ENCODE assay signal across 9 cellular contexts in the genomic region with DNA sequence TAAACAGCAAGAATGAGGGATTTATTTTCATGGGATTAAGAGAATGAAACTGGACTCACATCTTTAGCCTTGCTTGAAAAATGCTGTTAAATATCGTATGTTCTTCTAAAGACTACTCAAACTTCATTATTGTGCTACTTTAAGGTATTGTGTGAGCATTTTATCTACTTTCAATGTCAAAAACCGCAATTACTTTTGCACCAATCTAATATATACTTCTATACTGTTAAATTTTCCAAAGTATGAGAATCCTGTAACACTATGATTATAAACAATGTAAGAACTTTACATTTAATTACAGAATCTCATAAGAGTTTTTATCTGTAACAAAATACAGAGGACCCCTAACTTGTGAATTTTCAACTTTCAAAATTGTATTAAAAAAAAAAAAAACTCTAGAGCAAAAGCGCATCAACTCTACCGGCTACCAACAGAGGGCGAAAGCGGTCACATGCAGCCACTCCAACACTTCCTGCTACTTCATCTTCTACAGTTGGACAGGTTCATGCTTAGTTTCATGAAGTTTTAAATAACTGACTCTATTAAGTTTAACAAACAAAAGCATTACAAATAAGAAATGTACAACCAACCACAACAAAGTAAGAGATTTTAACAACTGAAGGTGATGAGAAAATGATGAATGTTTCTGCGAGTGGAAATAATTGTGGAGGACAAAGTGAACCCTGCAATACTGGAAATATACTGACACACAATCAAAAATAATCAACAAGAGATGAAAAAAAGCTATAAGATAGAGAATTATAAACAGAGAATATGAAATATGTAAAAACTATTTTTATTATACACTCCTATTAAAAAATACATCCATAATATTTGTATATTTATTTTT.
DNase-seq lines count a peak whose midpoint lies in the region; ATAC-seq and TF ChIP-seq lines count a peak whose summit lies in the region.
"Had no signal": no experiment of that assay in that cellular context is flagged by ENCODE, and none has a peak within 500 bp of the region (broad histone marks: within the 10 kb centered on the region; RNA-seq: fewer than 3 reads in every experiment).

No MANE protein-coding gene starts in this region.

- TF ChIP-seq POLR2A in tibial nerve (IDR thresholded peaks at IDR 0.05): no peak

- H3K4me1 ChIP-seq in colonic mucosa (no peaks in the 10 kb centered on the region), tibial nerve (peaks cover 0 to 86% (median 28%) of the 10 kb centered on the region in 4 donors)

- no peak overlapping the region for H3K9ac ChIP-seq in colonic mucosa (ENCODE audit: low read depth in 2 of 2, low read length in 2 of 2)

- CTCF ChIA-PET in activated B cell treated with CpG ODN at 0.5 μM for 24 hours (lab: Charles Lee): interaction anchor here (1.0 to 2.3 kb wide), 4 partner anchors 170 to 629 kb away, joined by 3 to 11 read pairs (median 7); no protein-coding TSS in a partner anchor

- no peak overlapping the region for H3K4me3 Mint-ChIP-seq in activated B cell treated with CpG ODN at 0.5 μM for 24 hours
- H3K4me3 Mint-ChIP-seq in naive thymus-derived CD8-positive, alpha-beta T cell: peak overlapping the region in 1 of 10 donors; percentile 15

- no peak overlapping the region for H3K27ac ChIP-seq in colonic mucosa
- no peak overlapping the region for H3K27ac ChIP-seq in tibial nerve
- H3K27ac ChIP-seq: epithelial cell of prostate had no signal

- no peak overlapping the region for H3K4me3 ChIP-seq in MG63
- no peak overlapping the region for H3K4me3 ChIP-seq in colonic mucosa
- H3K4me3 ChIP-seq in tibial nerve: no peak overlapping the region

- peaks cover 44% of the 10 kb centered on the region for H3K4me1 Mint-ChIP-seq in activated B cell treated with CpG ODN at 0.5 μM for 24 hours
- peaks cover 6 to 64% (median 53%) of the 10 kb centered on the region in 4 donors for H3K4me1 Mint-ChIP-seq in naive thymus-derived CD8-positive, alpha-beta T cell

- H3K27me3 ChIP-seq in MG63 (no peaks in the 10 kb centered on the region), colonic mucosa (no peaks in the 10 kb centered on the region), tibial nerve (no peaks in the 10 kb centered on the region)

- no peaks in the 10 kb centered on the region for H3K27me3 Mint-ChIP-seq in activated B cell treated with CpG ODN at 0.5 μM for 24 hours
- no peaks in the 10 kb centered on the region for H3K27me3 Mint-ChIP-seq in naive thymus-derived CD8-positive, alpha-beta T cell

- DNase-seq in MG63: peak; percentile 35
- DNase-seq in activated B cell treated with CpG ODN at 0.5 μM for 24 hours: peak; percentile 34
- peak; percentile 26 for DNase-seq in colonic mucosa
- DNase-seq in naive thymus-derived CD8-positive, alpha-beta T cell: peak; percentile 21 to 68 (median 44)
- DNase-seq in tibial nerve (ENCODE audit: low spot score in 2 of 2): no peak
- no peak for DNase-seq in NCI-H2107 (lab: John Stamatoyannopoulos, UW)
- DNase-seq in ecto neural progenitor cell (ENCODE audit: low spot score): no peak

- ATAC-seq in activated B cell treated with CpG ODN at 0.5 μM for 24 hours (ENCODE audit: low read depth): peak; percentile 71
- peak; percentile 67 to 69 for ATAC-seq in naive thymus-derived CD8-positive, alpha-beta T cell

- intact Hi-C loops in activated B cell treated with CpG ODN at 0.5 μM for 24 hours (cut with micrococcal nuclease): loop anchor here (1.0 to 5.0 kb wide), 6 partner anchors 36 to 642 kb away; a partner anchor contains a TSS
- intact Hi-C loops in colonic mucosa (cut with DNase I): no loop called here

- WGBS in tibial nerve, 2 donors: 74 to 75% methylated on average over 7 of the region's 7 CpGs

- TF ChIP-seq CTCF in GM12801 (IDR thresholded peaks at IDR 0.05; ENCODE audit: extremely low read depth, insufficient read length) (peak; percentile 53), activated B cell treated with CpG ODN at 0.5 μM for 24 hours (IDR thresholded peaks at IDR 0.05) (peak; percentile 96), colonic mucosa (IDR thresholded peaks at IDR 0.05) (peak; percentile 79), tibial nerve (IDR thresholded peaks at IDR 0.05) (peak; percentile 17 to 70 (median 43))

- H3K36me3 ChIP-seq in MG63 (no peaks in the 10 kb centered on the region; the same call in 1 of the 2 replicates), colonic mucosa (no peaks in the 10 kb centered on the region), tibial nerve (no peaks in the 10 kb centered on the region)

- no peaks in the 10 kb centered on the region for H3K9me3 Mint-ChIP-seq in activated B cell treated with CpG ODN at 0.5 μM for 24 hours
- no peaks in the 10 kb centered on the region for H3K9me3 Mint-ChIP-seq in naive thymus-derived CD8-positive, alpha-beta T cell

- POLR2A ChIA-PET in activated B cell treated with CpG ODN at 0.5 μM for 24 hours (lab: Charles Lee): no interaction called here
- POLR2A ChIA-PET in naive thymus-derived CD8-positive, alpha-beta T cell (lab: Charles Lee): no interaction called here

- no peaks in the 10 kb centered on the region for H3K36me3 Mint-ChIP-seq in activated B cell treated with CpG ODN at 0.5 μM for 24 hours (ENCODE audit: low read depth)
- no peaks in the 10 kb centered on the region for H3K36me3 Mint-ChIP-seq in naive thymus-derived CD8-positive, alpha-beta T cell

- H3K9me3 ChIP-seq in MG63 (no peaks in the 10 kb centered on the region), colonic mucosa (no peaks in the 10 kb centered on the region), tibial nerve (no peaks in the 10 kb centered on the region)

- no peak for TF ChIP-seq EP300 in tibial nerve (IDR thresholded peaks at IDR 0.05)

- peak overlapping the region; percentile 60 for H3K27ac Mint-ChIP-seq in activated B cell treated with CpG ODN at 0.5 μM for 24 hours
- H3K27ac Mint-ChIP-seq in naive thymus-derived CD8-positive, alpha-beta T cell: peak overlapping the region in 3 of 10 donors; percentile 9 to 16 (median 16)

Comparison
In these comparisons a context has a peak if more than half of its experiments do, and no peak if none do; other contexts are left out.
1. CTCF ChIP-seq: peak in every context shown above with its lines; median percentile 96 in activated B cell treated with CpG ODN at 0.5 μM for 24 hours; 79 in colonic mucosa; 53 in GM12801; 43 in tibial nerve.
2. DNase-seq: peak in MG63 (single experiment), activated B cell treated with CpG ODN at 0.5 μM for 24 hours (single experiment), colonic mucosa (single experiment) and naive thymus-derived CD8-positive, alpha-beta T cell (10 of 10); none in tibial nerve (0 of 2), NCI-H2107 (single experiment) and ecto neural progenitor cell (single experiment).